Comparison of ENCODE assay signal across 1 cellular context in genomic region chr1:28248273-28249012, GRCh38.
A peak's percentile ranks its signal among the peaks of the same experiment; 100 is the strongest.
TF ChIP-seq lines count a peak whose summit lies in the region.

No MANE protein-coding gene starts in this region.

TF ChIP-seq in HepG2, 621 proteins besides CTCF, POLR2A, EP300 and RAD21 (continued from another document and continues in another):
- TF ChIP-seq HINFP (CRISPR knock-in tag; IDR thresholded peaks at IDR 0.05; ENCODE audit: low read depth), result no peak
- TF ChIP-seq TFAP4 (IDR thresholded peaks at IDR 0.05; ENCODE audit: borderline replicate concordance, low read depth), result no peak
- no peak for TF ChIP-seq XBP1 (CRISPR knock-in tag; IDR thresholded peaks at IDR 0.05)
- TF ChIP-seq ARID3A (IDR thresholded peaks at IDR 0.05; ENCODE audit: low read depth, low read length), result peak; percentile 55
- TF ChIP-seq ZSCAN5A (CRISPR knock-in tag; IDR thresholded peaks at IDR 0.05; ENCODE audit: borderline replicate concordance), result no peak
- no peak for TF ChIP-seq NR0B2 (CRISPR knock-in tag; IDR thresholded peaks at IDR 0.05)
- no peak for TF ChIP-seq TIGD3 (CRISPR knock-in tag; IDR thresholded peaks at IDR 0.05; ENCODE audit: borderline replicate concordance)
- TF ChIP-seq ZNF615 (CRISPR knock-in tag; IDR thresholded peaks at IDR 0.05; ENCODE audit: borderline replicate concordance), result no peak
- 0 out of 2 replicates have a peak, but pooled peaks have one; percentile 80 for TF ChIP-seq NFATC3 (CRISPR knock-in tag; IDR thresholded peaks at IDR 0.05)
- no peak for TF ChIP-seq SKIL (CRISPR knock-in tag; IDR thresholded peaks at IDR 0.05; ENCODE audit: borderline replicate concordance)
- no peak for TF ChIP-seq ZNF782 (CRISPR knock-in tag; IDR thresholded peaks at IDR 0.05; ENCODE audit: borderline replicate concordance)
- no peak for TF ChIP-seq ZNF263 (CRISPR knock-in tag; IDR thresholded peaks at IDR 0.05)
- TF ChIP-seq ZNF619 (CRISPR knock-in tag; IDR thresholded peaks at IDR 0.05), result 0 out of 2 replicates have a peak, but pooled peaks have one; percentile 56
- TF ChIP-seq ZNF746 (CRISPR knock-in tag; IDR thresholded peaks at IDR 0.05), result no peak
- TF ChIP-seq MXI1 (IDR thresholded peaks at IDR 0.05; ENCODE audit: borderline replicate concordance, low read depth, low read length), result 0 out of 3 replicates have a peak, but pooled peaks have one; percentile 9
- TF ChIP-seq PBX2 (CRISPR knock-in tag; IDR thresholded peaks at IDR 0.05), result no peak
- no peak for TF ChIP-seq ONECUT2 (CRISPR knock-in tag; IDR thresholded peaks at IDR 0.05)
- TF ChIP-seq E2F1 (CRISPR knock-in tag; IDR thresholded peaks at IDR 0.05), result no peak
- TF ChIP-seq NFKBIZ (CRISPR knock-in tag; IDR thresholded peaks at IDR 0.05), result no peak
- TF ChIP-seq ISX (CRISPR knock-in tag; conservative IDR thresholded peaks at IDR 0.05), result no peak
- peak; percentile 21; the same call in 1 of the 2 replicates for TF ChIP-seq THAP11 (CRISPR knock-in tag; IDR thresholded peaks at IDR 0.05)
- no peak for TF ChIP-seq SCMH1 (CRISPR knock-in tag; IDR thresholded peaks at IDR 0.05; ENCODE audit: borderline replicate concordance)
- TF ChIP-seq ZNF546 (CRISPR knock-in tag; conservative IDR thresholded peaks at IDR 0.05), result no peak
- no peak for TF ChIP-seq SMARCC2 (IDR thresholded peaks at IDR 0.05)
- no peak for TF ChIP-seq REXO4 (CRISPR knock-in tag; IDR thresholded peaks at IDR 0.05; ENCODE audit: borderline replicate concordance)
- no peak for TF ChIP-seq ZNF720 (CRISPR knock-in tag; IDR thresholded peaks at IDR 0.05)
- TF ChIP-seq STAG1 (CRISPR knock-in tag; IDR thresholded peaks at IDR 0.05), result peak; percentile 91
- TF ChIP-seq GATAD2A (CRISPR knock-in tag; IDR thresholded peaks at IDR 0.05), result peak; percentile 51
- TF ChIP-seq AFF4 (CRISPR knock-in tag; IDR thresholded peaks at IDR 0.05), result no peak
- TF ChIP-seq HMGXB4 (CRISPR knock-in tag; IDR thresholded peaks at IDR 0.05; ENCODE audit: borderline replicate concordance in 1 of 2, low read depth in 1 of 2), result peak; percentile 57 to 58; a peak in 2 of 4 replicates
- no peak for TF ChIP-seq KMT2B (CRISPR knock-in tag; IDR thresholded peaks at IDR 0.05)
- TF ChIP-seq ZEB1 (IDR thresholded peaks at IDR 0.05; ENCODE audit: insufficient replicate concordance, low read depth), result no peak
- peak; percentile 43; the same call in 1 of the 2 replicates for TF ChIP-seq HDAC1 (CRISPR knock-in tag; IDR thresholded peaks at IDR 0.05)
- no peak for TF ChIP-seq HDAC2 (CRISPR knock-in tag; IDR thresholded peaks at IDR 0.05)
- no peak for TF ChIP-seq KLF11 (CRISPR knock-in tag; IDR thresholded peaks at IDR 0.05)
- no peak for TF ChIP-seq ZNF503 (CRISPR knock-in tag; IDR thresholded peaks at IDR 0.05)
- no peak for TF ChIP-seq SMAD3 (CRISPR knock-in tag; IDR thresholded peaks at IDR 0.05)
- no peak for TF ChIP-seq PHF20 (CRISPR knock-in tag; IDR thresholded peaks at IDR 0.05)
- TF ChIP-seq ZNF12 (CRISPR knock-in tag; IDR thresholded peaks at IDR 0.05), result no peak
